Comparison of ENCODE assay signal across 23 cellular contexts in genomic region chr6:70527071-70527737, GRCh38.
"Had no signal": no experiment of that assay in that cellular context is flagged by ENCODE, and none has a peak within 500 bp of the region (broad histone marks: within the 10 kb centered on the region; RNA-seq: fewer than 3 reads in every experiment).

No MANE protein-coding gene starts in this region.

- FAIRE-seq: endothelial cell of umbilical vein had no signal

- H3K36me3 ChIP-seq: ovary had no signal

- H3K4me1 ChIP-seq: esophagus muscularis mucosa, heart right ventricle, psoas muscle, stomach, testis had no signal

- H3K9me3 ChIP-seq: esophagus muscularis mucosa, heart right ventricle, ovary, psoas muscle, stomach, testis had no signal

- H3K4me3 ChIP-seq: esophagus muscularis mucosa, heart right ventricle, ovary, psoas muscle, stomach, testis had no signal

- H3K27me3 ChIP-seq: esophagus muscularis mucosa, heart right ventricle, ovary, stomach, testis had no signal

- DNase-seq: activated CD4-positive, alpha-beta T cell treated with anti-CD3 and anti-CD28 coated beads, Interleukin-2, amount 10 ng/mL, durations not matched to agents 24 days and 14 days; activated CD8-positive, alpha-beta T cell treated with anti-CD3 and anti-CD28 coated beads, Interleukin-2, amount 10 ng/mL, durations not matched to agents 7 days and 5 days; activated naive CD4-positive, alpha-beta T cell treated with Interleukin-2 at 50 U/mL for 16 hours; activated naive CD8-positive, alpha-beta T cell treated with anti-CD3 and anti-CD28 coated beads, Interleukin-2, amount 10 ng/mL, durations not matched to agents 7 days and 5 days; activated T-cell treated with anti-CD3 and anti-CD28 coated beads, Interleukin-2, amount 50 U/mL, for 24 hours; anterior cingulate cortex; cerebellar nuclear complex; dermis blood vessel endothelial cell; effector memory CD4-positive, alpha-beta T cell; heart right ventricle; immature natural killer cell; left ventricle myocardium superior; mesenchymal stem cell; naive thymus-derived CD4-positive, alpha-beta T cell; ovary; psoas muscle; right cardiac atrium; stimulated activated CD4-positive, alpha-beta T cell treated with anti-CD3 and anti-CD28 coated beads, Interleukin-4, amount 100 ng/mL, for 24 hours; stomach; T1000; testis had no signal
